In the genomic region with DNA sequence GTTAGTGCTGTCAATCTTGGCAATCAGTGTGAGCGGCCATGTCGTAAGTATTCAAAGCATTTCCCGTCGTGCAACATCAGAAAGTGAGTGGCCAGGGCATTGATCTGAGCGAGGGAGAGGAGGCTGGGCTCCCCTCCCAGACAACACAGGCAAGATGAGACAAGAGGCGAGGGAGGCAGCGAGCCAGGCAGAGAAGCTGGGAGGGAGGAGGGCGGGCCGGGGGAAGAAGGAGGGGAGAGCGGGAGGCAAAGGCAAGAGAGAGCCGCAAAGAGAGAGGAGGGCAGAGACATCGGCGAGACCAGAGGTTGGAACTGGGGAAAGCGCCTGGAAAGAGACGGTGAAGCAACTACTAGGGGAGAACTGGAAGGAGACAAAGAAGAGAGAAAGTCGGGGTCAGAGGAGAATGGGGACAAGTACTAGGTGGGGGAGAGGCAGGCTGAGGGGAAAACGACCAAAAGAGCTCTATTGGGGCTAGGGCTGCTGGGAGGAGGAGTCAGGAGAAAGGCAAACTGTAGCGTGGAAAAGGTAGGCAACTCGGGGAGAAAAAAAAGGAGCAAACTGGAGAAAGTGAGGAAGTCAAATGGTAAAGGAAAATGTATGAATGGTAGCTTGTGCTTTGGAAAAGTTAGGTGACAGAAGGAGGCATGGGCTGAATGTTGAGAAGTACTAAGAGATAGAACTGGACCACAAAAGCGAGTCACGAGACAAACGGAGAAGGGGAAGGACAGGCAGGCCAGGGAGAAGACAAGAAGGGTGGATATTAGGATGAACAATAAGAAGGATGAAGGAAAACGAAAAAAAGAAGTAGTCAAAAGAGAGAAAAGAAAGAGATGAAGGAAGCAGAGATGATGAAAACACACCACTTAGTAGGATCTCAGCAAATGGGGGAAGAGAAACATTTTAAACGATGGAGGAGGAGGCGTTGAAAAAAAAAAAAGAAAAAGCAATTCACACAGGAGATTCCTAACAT, we compare ENCODE assay signal across 8 cellular contexts.
A peak's percentile ranks its signal among the peaks of the same experiment; 100 is the strongest.
DNase-seq lines count a peak whose midpoint lies in the region; ATAC-seq, FAIRE-seq and TF ChIP-seq lines count a peak whose summit lies in the region.

No MANE protein-coding gene starts in this region.

- H3K27ac ChIP-seq in dorsolateral prefrontal cortex (peak overlapping the region in 54 of 59 donors; percentile 32 to 94 (median 80)), urinary bladder (ENCODE audit: low read depth) (peak overlapping the region; percentile 66)

- in situ Hi-C loops in Caki2 (cut with HindIII; ENCODE audit: low pct_unique_long_range_greater_than_20kb, low sequenced_read_pairs): no loop called here

- no peak for FAIRE-seq in GM12891 (lab: Jason Lieb, UNC)

- H3K4me3 ChIP-seq in dorsolateral prefrontal cortex (peak overlapping the region in 58 of 59 donors; percentile 40 to 72 (median 57)), lower leg skin (ENCODE audit: low read depth, poor library complexity, severe bottlenecking) (peak overlapping the region; percentile 33), urinary bladder (ENCODE audit: low read depth, low read length) (peak overlapping the region; percentile 60)

- intact Hi-C loops in dorsolateral prefrontal cortex (cut with DNase I) (loop anchor here (5.0 to 10.0 kb wide), 5 partner anchors 201 to 1283 kb away; a partner anchor contains a TSS), lower leg skin (cut with DNase I; ENCODE audit: low total_unique reads) (loop anchor here (5.0 kb wide), 1 partner anchor 1276 kb away; no protein-coding TSS in a partner anchor)

- no peaks in the 10 kb centered on the region for H3K36me3 ChIP-seq in urinary bladder (ENCODE audit: insufficient read depth)

- peaks cover 4 to 100% (median 91%) of the 10 kb centered on the region in 45 donors for H3K27me3 ChIP-seq in dorsolateral prefrontal cortex

- TF ChIP-seq POLR2A in lower leg skin (IDR thresholded peaks at IDR 0.05) (no peak), GM12891 (IDR thresholded peaks at IDR 0.05; ENCODE audit: low read depth, low read length) (no peak)

- DNase-seq in Caki2 (ENCODE audit: low read depth) (peak; percentile 68), NCI-H2196 treated with DMSO at 0.1 percent for 48 hours (lab: John Stamatoyannopoulos, UW; ENCODE audit: unreplicated experiment) (peak; percentile 28), dorsolateral prefrontal cortex (no peak), lower leg skin (ENCODE audit: low spot score in 2 of 2) (peak; percentile 51 to 90), GM12891 (ENCODE audit: insufficient read length, low spot score) (no peak)
- DNase-seq in activated effector memory CD4-positive, alpha-beta T cell treated with Interleukin-2 at 50 U/mL for 16 hours: no peak

- H3K4me1 ChIP-seq in urinary bladder (ENCODE audit: insufficient read depth): no peaks in the 10 kb centered on the region

- 16% methylated on average over 25 of the region's 25 CpGs for WGBS in lower leg skin, 2 donors
- 21% methylated on average over 25 of the region's 25 CpGs for WGBS in urinary bladder

- TF ChIP-seq CTCF in dorsolateral prefrontal cortex (IDR thresholded peaks at IDR 0.05 in 54 of 56, conservative IDR thresholded peaks at IDR 0.05 in 2 of 56; ENCODE audit: low read depth in 1 of 56, partially characterized antibody in 56 of 56) (no peak), lower leg skin (IDR thresholded peaks at IDR 0.05) (no peak)

- ATAC-seq in GM18867 (IDR thresholded peaks at IDR 0.05; ENCODE audit: unreplicated experiment): no peak

TF ChIP-seq in GM12891, 5 proteins besides CTCF, POLR2A, EP300 and RAD21:
- TF ChIP-seq POLR2AphosphoS5 (IDR thresholded peaks at IDR 0.05; ENCODE audit: low read depth, low read length) (no peak), PAX5 (IDR thresholded peaks at IDR 0.05; ENCODE audit: insufficient read depth, low read length, severe bottlenecking) (no peak), SPI1 (IDR thresholded peaks at IDR 0.05; ENCODE audit: low read depth, low read length) (no peak), TAF1 (IDR thresholded peaks at IDR 0.05; ENCODE audit: low read depth, low read length) (no peak), POU2F2 (IDR thresholded peaks at IDR 0.05; ENCODE audit: low read depth, low read length) (no peak)

Comparison
In these comparisons a context has a peak if more than half of its experiments do, and no peak if none do; other contexts are left out.
1. DNase-seq: peak in Caki2 (single experiment), NCI-H2196 treated with DMSO at 0.1 percent for 48 hours (single experiment) and lower leg skin (2 of 2); none in dorsolateral prefrontal cortex (0 of 10), GM12891 (single experiment) and activated effector memory CD4-positive, alpha-beta T cell treated with Interleukin-2 at 50 U/mL for 16 hours (single experiment).
2. Peak in every context shown above with its lines, with median percentiles within 50 percentile points of each other: H3K4me3 ChIP-seq.